ENCODE assay signal across 10 cellular contexts in genomic region chr1:24191860-24192259, GRCh38. TPM values are rescaled to one million over a fixed set of nuclear protein-coding genes. Genes with fewer than 3 reads are reported as not detected.
DNase-seq lines count a peak whose midpoint lies in the region; ATAC-seq and TF ChIP-seq lines count a peak whose summit lies in the region.
"Had no signal": no experiment of that assay in that cellular context is flagged by ENCODE, and none has a peak within 500 bp of the region (broad histone marks: within the 10 kb centered on the region; RNA-seq: fewer than 3 reads in every experiment).

No MANE protein-coding gene starts in this region.

- peaks cover 85% of the 10 kb centered on the region for H3K4me1 ChIP-seq in OCI-LY3 (ENCODE audit: low read length)

- peaks cover 8% of the 10 kb centered on the region for H3K79me2 ChIP-seq in OCI-LY3 (ENCODE audit: low read length)

- ATAC-seq in activated CD8-positive, alpha-beta memory T cell treated with anti-CD3 and anti-CD28 coated beads, Interleukin-2, amount 10 ng/mL, durations not matched to agents 7 days and 5 days = peak; percentile 86
- ATAC-seq in stimulated activated memory B cell treated with anti-CD40 and anti-IgM and Interleukin-4, amounts not matched to agents 10 μg/mL and 1 μg/mL and 100 μg/mL, for 72 hours = peak; percentile 56
- no peak for ATAC-seq in GM19328 (IDR thresholded peaks at IDR 0.05; ENCODE audit: unreplicated experiment)

- H3K36me3 ChIP-seq in OCI-LY3 (replicated peaks; ENCODE audit: low read depth, low read length) (peaks cover 3% of the 10 kb centered on the region), brain microvascular endothelial cell (replicated peaks) (no peaks in the 10 kb centered on the region)
- H3K36me3 ChIP-seq: left ventricle myocardium inferior had no signal

- peak overlapping the region; percentile 7; the same call in 1 of the 2 replicates for H3K4me3 ChIP-seq in OCI-LY3 (ENCODE audit: low read length)
- no peak overlapping the region for H3K4me3 ChIP-seq in brain microvascular endothelial cell (ENCODE audit: low read depth, low read length)
- H3K4me3 ChIP-seq: left ventricle myocardium inferior had no signal

- no peak overlapping the region for H2AFZ ChIP-seq in OCI-LY3 (ENCODE audit: low read depth, low read length)

- peaks cover 3% of the 10 kb centered on the region for H3K36me3 Mint-ChIP-seq in activated CD8-positive, alpha-beta memory T cell treated with anti-CD3 and anti-CD28 coated beads, Interleukin-2, amount 10 ng/mL, durations not matched to agents 7 days and 5 days
- no peaks in the 10 kb centered on the region for H3K36me3 Mint-ChIP-seq in stimulated activated memory B cell treated with anti-CD40 and anti-IgM and Interleukin-4, amounts not matched to agents 10 μg/mL and 1 μg/mL and 100 μg/mL, for 72 hours

- no peaks in the 10 kb centered on the region for H3K27me3 Mint-ChIP-seq in activated CD8-positive, alpha-beta memory T cell treated with anti-CD3 and anti-CD28 coated beads, Interleukin-2, amount 10 ng/mL, durations not matched to agents 7 days and 5 days
- H3K27me3 Mint-ChIP-seq in stimulated activated memory B cell treated with anti-CD40 and anti-IgM and Interleukin-4, amounts not matched to agents 10 μg/mL and 1 μg/mL and 100 μg/mL, for 72 hours = no peaks in the 10 kb centered on the region

- no peak for TF ChIP-seq CTCF in OCI-LY3 (IDR thresholded peaks at IDR 0.05; ENCODE audit: low read depth, low read length)
- TF ChIP-seq CTCF in brain microvascular endothelial cell (IDR thresholded peaks at IDR 0.05; ENCODE audit: low read depth, low read length, missing control alignments) = no peak

- no peak overlapping the region for H3K4me3 Mint-ChIP-seq in activated CD8-positive, alpha-beta memory T cell treated with anti-CD3 and anti-CD28 coated beads, Interleukin-2, amount 10 ng/mL, durations not matched to agents 7 days and 5 days
- H3K4me3 Mint-ChIP-seq in stimulated activated memory B cell treated with anti-CD40 and anti-IgM and Interleukin-4, amounts not matched to agents 10 μg/mL and 1 μg/mL and 100 μg/mL, for 72 hours = peak overlapping the region; percentile 49

- no peaks in the 10 kb centered on the region for H3K9me3 ChIP-seq in OCI-LY3 (ENCODE audit: insufficient read depth, low read length)
- H3K9me3 ChIP-seq: left ventricle myocardium inferior had no signal

- peak; percentile 74 for DNase-seq in activated CD8-positive, alpha-beta memory T cell treated with anti-CD3 and anti-CD28 coated beads, Interleukin-2, amount 10 ng/mL, durations not matched to agents 7 days and 5 days
- no peak for DNase-seq in activated CD8-positive, alpha-beta memory T cell treated with anti-CD3 and anti-CD28 coated beads, Interleukin-2, amount 50 U/mL, for 48 hours
- DNase-seq in brain microvascular endothelial cell = peak; percentile 47
- DNase-seq in dermis blood vessel endothelial cell = no peak
- DNase-seq in effector CD8-positive, alpha-beta T cell (lab: John Stamatoyannopoulos, UW) = no peak
- DNase-seq: activated CD8-positive, alpha-beta memory T cell treated with anti-CD3 and anti-CD28 coated beads for 24 hours; left ventricle myocardium inferior had no signal

- H3K4me1 Mint-ChIP-seq in activated CD8-positive, alpha-beta memory T cell treated with anti-CD3 and anti-CD28 coated beads, Interleukin-2, amount 10 ng/mL, durations not matched to agents 7 days and 5 days = peaks cover 68% of the 10 kb centered on the region
- H3K4me1 Mint-ChIP-seq in stimulated activated memory B cell treated with anti-CD40 and anti-IgM and Interleukin-4, amounts not matched to agents 10 μg/mL and 1 μg/mL and 100 μg/mL, for 72 hours = peaks cover 75% of the 10 kb centered on the region

- CTCF ChIA-PET in activated CD8-positive, alpha-beta memory T cell treated with anti-CD3 and anti-CD28 coated beads, Interleukin-2, amount 10 ng/mL, durations not matched to agents 7 days and 5 days (lab: Charles Lee) = interaction anchor here (1.3 to 14.7 kb wide), 8 partner anchors 8 to 349 kb away, joined by 3 to 509 read pairs (median 10); partner anchors contain the start of gene NIPAL3

- no peaks in the 10 kb centered on the region for H3K27me3 ChIP-seq in OCI-LY3 (ENCODE audit: low read depth, low read length)
- peaks cover 6% of the 10 kb centered on the region for H3K27me3 ChIP-seq in brain microvascular endothelial cell (replicated peaks)

- H3K9me3 Mint-ChIP-seq in activated CD8-positive, alpha-beta memory T cell treated with anti-CD3 and anti-CD28 coated beads, Interleukin-2, amount 10 ng/mL, durations not matched to agents 7 days and 5 days (ENCODE audit: low read depth) = no peaks in the 10 kb centered on the region
- H3K9me3 Mint-ChIP-seq in stimulated activated memory B cell treated with anti-CD40 and anti-IgM and Interleukin-4, amounts not matched to agents 10 μg/mL and 1 μg/mL and 100 μg/mL, for 72 hours = peaks cover 4% of the 10 kb centered on the region

- H3K27ac Mint-ChIP-seq in activated CD8-positive, alpha-beta memory T cell treated with anti-CD3 and anti-CD28 coated beads, Interleukin-2, amount 10 ng/mL, durations not matched to agents 7 days and 5 days = peak overlapping the region; percentile 92
- H3K27ac Mint-ChIP-seq in stimulated activated memory B cell treated with anti-CD40 and anti-IgM and Interleukin-4, amounts not matched to agents 10 μg/mL and 1 μg/mL and 100 μg/mL, for 72 hours = peak overlapping the region; percentile 97

- in situ Hi-C loops in brain microvascular endothelial cell (cut with HindIII; ENCODE audit: low pct_ligation_motif_present, low sequenced_read_pairs) = loop anchor here (10.0 kb wide), 1 partner anchor 203 kb away; no protein-coding TSS in a partner anchor

- H3K4me2 ChIP-seq in OCI-LY3 (ENCODE audit: low read length) = peak overlapping the region; percentile 37

- H3K27ac ChIP-seq in OCI-LY3 (ENCODE audit: low read length) (peak overlapping the region; percentile 100), brain microvascular endothelial cell (no peak overlapping the region)
- H3K27ac ChIP-seq: left ventricle myocardium inferior had no signal

- peak overlapping the region; percentile 92; the same call in 1 of the 2 replicates for H3K9ac ChIP-seq in OCI-LY3 (ENCODE audit: low read length)

- no peaks in the 10 kb centered on the region for H4K20me1 ChIP-seq in OCI-LY3 (ENCODE audit: insufficient read depth, low read length)

RNA-seq across cellular contexts. Expression of gene IFNLR1, which starts 4.8 kb away (rescaled TPM):
- total RNA-seq in activated CD8-positive, alpha-beta memory T cell treated with anti-CD3 and anti-CD28 coated beads, Interleukin-2, amount 10 ng/mL, durations not matched to agents 7 days and 5 days = 1 to 10 TPM; 6.8 to 6.9 TPM
- under 0.01 and 0.05 TPM in 2 replicates for total RNA-seq in dermis blood vessel endothelial cell

RNA-seq across cellular contexts. Expression of gene IL22RA1, which starts 48.9 kb away (rescaled TPM):
- total RNA-seq in activated CD8-positive, alpha-beta memory T cell treated with anti-CD3 and anti-CD28 coated beads, Interleukin-2, amount 10 ng/mL, durations not matched to agents 7 days and 5 days = under 1 TPM in 1 of 2 experiments, not detected in 1; 0.15 TPM
- not detected in 2 replicates for total RNA-seq in dermis blood vessel endothelial cell

Comparison
In these comparisons a context has a peak if more than half of its experiments do, and no peak if none do; other contexts are left out.
1. DNase-seq: peak in activated CD8-positive, alpha-beta memory T cell treated with anti-CD3 and anti-CD28 coated beads, Interleukin-2, amount 10 ng/mL, durations not matched to agents 7 days and 5 days (single experiment) and brain microvascular endothelial cell (single experiment); none in activated CD8-positive, alpha-beta memory T cell treated with anti-CD3 and anti-CD28 coated beads, Interleukin-2, amount 50 U/mL, for 48 hours (single experiment), dermis blood vessel endothelial cell (single experiment) and effector CD8-positive, alpha-beta T cell (single experiment).